Comparison of ENCODE assay signal across 8 cellular contexts in genomic region chr5:111756701-111757581, GRCh38. TPM values are rescaled to one million over a fixed set of nuclear protein-coding genes. Genes with fewer than 3 reads are reported as not detected.
DNase-seq lines count a peak whose midpoint lies in the region; ATAC-seq, FAIRE-seq and TF ChIP-seq lines count a peak whose summit lies in the region.

TSS of gene NREP (minus strand) at chr5:111757194. CDS start at chr5:111755772, 1,422 bp downstream.

- H3K9me3 ChIP-seq in AG04450 (ENCODE audit: control insufficient read depth, insufficient read depth, low read length) (no peaks in the 10 kb centered on the region), WERI-Rb-1 (ENCODE audit: severe bottlenecking) (no peaks in the 10 kb centered on the region), keratinocyte (ENCODE audit: control insufficient read depth, low read depth, low read length) (no peaks in the 10 kb centered on the region)

- POLR2A ChIA-PET in AG04450 (lab: Yijun Ruan, JAX), result interaction anchor here (0.6 to 2.5 kb wide), 17 partner anchors 7 to 404 kb away, joined by 3 to 26 read pairs (median 5); no protein-coding TSS in a partner anchor

- H3K36me3 ChIP-seq in WERI-Rb-1 (peaks cover 4% of the 10 kb centered on the region; the same call in 1 of the 2 replicates), keratinocyte (ENCODE audit: control insufficient read depth in 2 of 2, extremely low read depth in 1 of 2, insufficient read depth in 2 of 2, low read length in 2 of 2) (no peaks in the 10 kb centered on the region)

- no peaks in the 10 kb centered on the region for H3K9me1 ChIP-seq in keratinocyte (ENCODE audit: control insufficient read depth, extremely low read depth, insufficient read depth, low read length)

- H4K20me1 ChIP-seq in keratinocyte (ENCODE audit: control insufficient read depth, extremely low read depth, insufficient read depth, low read length), result no peaks in the 10 kb centered on the region

- CTCF ChIA-PET in AG04450 (lab: Charles Lee), result interaction anchor here (0.6 to 2.3 kb wide), 9 partner anchors 10 to 389 kb away, joined by 3 to 12 read pairs (median 3); no protein-coding TSS in a partner anchor

- peak within 1 kb of the TSS; percentile 87 for H3K4me3 ChIP-seq in AG04450 (ENCODE audit: low read depth, low read length)
- H3K4me3 ChIP-seq in WERI-Rb-1 (ENCODE audit: low read depth, low read length), result peak within 1 kb of the TSS; percentile 100
- peak within 1 kb of the TSS; percentile 48 to 83 (median 78) for H3K4me3 ChIP-seq in keratinocyte (ENCODE audit: control insufficient read depth in 2 of 3, extremely low read depth in 1 of 3, insufficient read depth in 2 of 3, low read depth in 1 of 3, low read length in 3 of 3)

- peaks cover 10% of the 10 kb centered on the region for H3K4me1 ChIP-seq in keratinocyte (ENCODE audit: control insufficient read depth, extremely low read depth, insufficient read depth, low read length)

- H3K27ac ChIP-seq in AG04450 (ENCODE audit: low read depth, low read length) (peak within 1 kb of the TSS; percentile 96), WERI-Rb-1 (peak within 1 kb of the TSS; percentile 100), keratinocyte (ENCODE audit: control insufficient read depth, insufficient read depth, low read length) (peak within 1 kb of the TSS; percentile 67)

- no peaks in the 10 kb centered on the region for H3K79me2 ChIP-seq in keratinocyte (ENCODE audit: control insufficient read depth, insufficient read depth, low read length)

- peak within 1 kb of the TSS; percentile 87 for H2AFZ ChIP-seq in keratinocyte (ENCODE audit: control insufficient read depth, low read length)

- FAIRE-seq in keratinocyte (lab: Jason Lieb, UNC), result peak; percentile 85

- ATAC-seq in GM18873 (IDR thresholded peaks at IDR 0.05; ENCODE audit: low FRiP score, unreplicated experiment), result peak; percentile 58
- ATAC-seq in HG03159 (IDR thresholded peaks at IDR 0.05; ENCODE audit: unreplicated experiment), result peak; percentile 65

- H3K27me3 ChIP-seq in AG04450 (ENCODE audit: control insufficient read depth, insufficient read depth, low read length) (no peaks in the 10 kb centered on the region), WERI-Rb-1 (ENCODE audit: insufficient read depth, low read depth, severe bottlenecking) (no peaks in the 10 kb centered on the region), keratinocyte (ENCODE audit: control insufficient read depth, extremely low read depth, insufficient read depth, low read length) (no peaks in the 10 kb centered on the region)

- dilution Hi-C loops in keratinocyte (cut with MboI; ENCODE audit: extremely low pct_ligation_motif_present, low sequenced_read_pairs), result no loop called here

- DNase-seq in AG04450 (ENCODE audit: low read depth, low spot score) (peak; percentile 89), NCI-H2196 (lab: John Stamatoyannopoulos, UW; ENCODE audit: unreplicated experiment) (peak; percentile 93), WERI-Rb-1 (peak; percentile 88), cerebellar cortex (ENCODE audit: low spot score) (peak; percentile 92), keratinocyte (ENCODE audit: low read depth, low spot score) (peak; percentile 52)
- peak; percentile 67 for DNase-seq in stimulated activated CD4-positive, alpha-beta T cell treated with anti-CD3 and anti-CD28 coated beads, Interleukin-12 subunit alpha, Interleukin-12 subunit beta, amount 100 ng/mL, for 4 hours

- peak within 1 kb of the TSS; percentile 97 for H3K4me2 ChIP-seq in keratinocyte (ENCODE audit: control insufficient read depth, extremely low read depth, insufficient read depth, low read depth, low read length)

- peak; percentile 65 for TF ChIP-seq CTCF in AG04450 (IDR thresholded peaks at IDR 0.05; ENCODE audit: low read depth, low read length)
- TF ChIP-seq CTCF in WERI-Rb-1 (IDR thresholded peaks at IDR 0.05; ENCODE audit: low read depth, low read length), result peak; percentile 37; the same call in 1 of the 2 replicates
- TF ChIP-seq CTCF in keratinocyte (optimal IDR thresholded peaks at IDR 0.05 in 1 of 3, IDR thresholded peaks at IDR 0.05 in 1 of 3, conservative IDR thresholded peaks at IDR 0.05 in 1 of 3; ENCODE audit: extremely low read depth in 1 of 3, insufficient read depth in 2 of 3, low read length in 3 of 3), result peak in 2 of 3 experiments; percentile 49 to 59

- H3K9ac ChIP-seq in keratinocyte (ENCODE audit: control insufficient read depth, extremely low read depth, insufficient read depth, low read length), result peak within 1 kb of the TSS; percentile 77

RNA-seq across cellular contexts. Expression of gene NREP, which starts in this region (rescaled TPM):
- polyA plus RNA-seq in AG04450 (2011; rRNA removed), result 223 and 329 TPM in 2 replicates
- 115 and 174 TPM in 2 replicates for polyA minus RNA-seq in AG04450 (2011; rRNA and poly(A)+ RNA removed)
- polyA plus RNA-seq in keratinocyte, result 3.8 to 12.3 TPM (median 9.1 TPM) in 3 replicates
- 4.5 TPM for polyA plus RNA-seq in keratinocyte (2011; ENCODE audit: low read depth)
- polyA plus RNA-seq in keratinocyte (2011; cell fraction: cytosol; rRNA removed), result 6.5 and 7.4 TPM in 2 replicates
- 11.5 and 11.6 TPM in 2 replicates for polyA plus RNA-seq in keratinocyte (2011; cell fraction: nucleus; rRNA removed)
- 2.5 and 3.4 TPM in 2 replicates for polyA plus RNA-seq in keratinocyte (2012; ENCODE audit: low replicate concordance)
- 1.7 to 7.9 TPM (median 3.9 TPM) in 3 replicates for polyA minus RNA-seq in keratinocyte
- polyA minus RNA-seq in keratinocyte (2011; cell fraction: cytosol; rRNA and poly(A)+ RNA removed), result 2.9 TPM
- 5.2 and 9.5 TPM in 2 replicates for polyA minus RNA-seq in keratinocyte (2011; cell fraction: nucleus; rRNA and poly(A)+ RNA removed)

Comparison
In these comparisons a context has a peak if more than half of its experiments do, and no peak if none do; other contexts are left out.
1. Peak in every context shown above with its lines: DNase-seq, ATAC-seq, H3K4me3 ChIP-seq and H3K27ac ChIP-seq.
2. RNA of gene NREP (polyA plus RNA-seq): 223 to 329 TPM in AG04450; 2.5 to 12.3 TPM in keratinocyte; every median in the first group is over 10 times any median in the second.